ENCODE assay signal across 22 cellular contexts in the genomic region with DNA sequence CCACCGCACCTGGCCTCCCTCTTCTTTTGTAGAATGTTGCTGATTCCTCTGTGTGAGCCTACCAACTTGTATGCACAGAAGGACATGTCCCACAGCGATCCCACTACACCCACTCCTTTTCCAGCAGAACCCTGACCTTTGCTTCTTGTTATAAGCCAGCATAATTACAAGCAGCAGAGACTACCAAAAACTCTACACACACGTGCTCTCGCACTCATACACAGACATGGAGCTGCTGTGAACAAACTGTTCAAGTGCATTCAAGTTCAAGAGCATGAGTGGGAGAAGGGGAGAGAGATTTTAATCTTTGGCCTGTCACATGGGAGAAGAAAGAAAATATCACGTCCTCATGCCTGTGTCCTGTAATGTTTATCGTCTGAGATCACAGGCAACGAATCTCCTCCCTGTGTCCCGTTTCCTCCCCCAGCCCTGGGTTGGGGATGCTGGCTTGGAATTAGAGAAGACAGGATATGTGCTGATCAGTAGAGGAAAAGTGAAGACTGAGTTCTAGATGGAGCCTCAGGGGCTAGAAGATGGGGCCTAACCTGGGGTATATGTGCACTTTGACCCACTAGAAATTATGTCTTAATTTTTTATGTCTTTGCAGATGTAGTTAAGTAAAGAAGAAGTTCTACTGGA.
DNase-seq lines count a peak whose midpoint lies in the region; ATAC-seq, FAIRE-seq and TF ChIP-seq lines count a peak whose summit lies in the region.
"Had no signal": no experiment of that assay in that cellular context is flagged by ENCODE, and none has a peak within 500 bp of the region (broad histone marks: within the 10 kb centered on the region; RNA-seq: fewer than 3 reads in every experiment).

No MANE protein-coding gene starts in this region.

- H4K20me1 ChIP-seq in K562 (replicated peaks; ENCODE audit: control insufficient read depth, insufficient read depth, low read length): no peaks in the 10 kb centered on the region
- H4K20me1 ChIP-seq: BLaER1 had no signal

- CTCF ChIA-PET in K562 (lab: Yijun Ruan, JAX; ENCODE audit: low intra/inter-chr PET ratio): no interaction called here

- POLR2A ChIA-PET in K562 (lab: Yijun Ruan, JAX): no interaction called here

- 9% methylated on average over 7 of the region's 8 CpGs for WGBS in K562 (ENCODE audit: insufficient coverage, low coverage, missing lambda C conversion rate)
- 47% methylated on average over 7 of the region's 8 CpGs for WGBS in right lobe of liver (ENCODE audit: insufficient coverage, low coverage, low lambda C conversion rate, missing lambda C conversion rate)

- H3K36me3 Mint-ChIP-seq in stimulated activated effector memory CD8-positive, alpha-beta T cell treated with anti-CD3 and anti-CD28 coated beads, Interleukin-12 subunit alpha, Interleukin-12 subunit beta, amount 100 ng/mL, for 72 hours: no peaks in the 10 kb centered on the region
- H3K36me3 Mint-ChIP-seq: CD4-positive, CD25-positive, alpha-beta regulatory T cell had no signal

- no peak overlapping the region for H2AFZ ChIP-seq in K562 (ENCODE audit: low read depth, low read length)

- H3K4me1 ChIP-seq in K562 (replicated peaks in 1 of 2; ENCODE audit: control insufficient read depth in 2 of 2, insufficient read depth in 2 of 2, low read length in 2 of 2) (no peaks in the 10 kb centered on the region; a peak in 1 of 5 replicates), right lobe of liver (peaks cover 0 to 17% (median 6%) of the 10 kb centered on the region in 4 donors), uterus (no peaks in the 10 kb centered on the region)

- H3K27me3 ChIP-seq in K562 (ENCODE audit: control insufficient read depth in 2 of 2, insufficient read depth in 2 of 2, low read length in 2 of 2) (peaks cover 2 to 13% of the 10 kb centered on the region in 2 experiments; a peak in 3 of 5 replicates), right lobe of liver (no peaks in the 10 kb centered on the region), uterus (no peaks in the 10 kb centered on the region)
- H3K27me3 ChIP-seq: BLaER1 had no signal

- no peak for TF ChIP-seq RAD21 in K562 (CRISPR knock-in tag; conservative IDR thresholded peaks at IDR 0.05 in 1 of 2, IDR thresholded peaks at IDR 0.05 in 1 of 2)

- no peak for FAIRE-seq in K562 (lab: Jason Lieb, UNC)
- FAIRE-seq: A204.1, GM12892, H54 had no signal

- no peaks in the 10 kb centered on the region for H3K9me1 ChIP-seq in K562 (ENCODE audit: control insufficient read depth, insufficient read depth, low read length)

- H3K27ac ChIP-seq in K562 (ENCODE audit: extremely low read depth, low read depth, low read length) (no peak overlapping the region), right lobe of liver (peak overlapping the region; percentile 53 to 64 (median 61)), uterus (no peak overlapping the region)
- H3K27ac ChIP-seq: BLaER1 had no signal

- no peaks in the 10 kb centered on the region for H3K9me3 Mint-ChIP-seq in stimulated activated effector memory CD8-positive, alpha-beta T cell treated with anti-CD3 and anti-CD28 coated beads, Interleukin-12 subunit alpha, Interleukin-12 subunit beta, amount 100 ng/mL, for 72 hours

- intact Hi-C loops in K562 (cut with micrococcal nuclease): no loop called here
- intact Hi-C loops in right lobe of liver (cut with DNase I): no loop called here
- intact Hi-C loops in uterus (cut with DNase I; ENCODE audit: low total_unique reads): no loop called here

- no TSS peak for BruUV-seq in K562 (replicated peaks; lab: Mats Ljungman, UMichigan)

- DNase-seq in K562 (ENCODE audit: extremely low read depth in 1 of 4, low spot score in 3 of 4) (no peak), fibroblast of mammary gland (ENCODE audit: low read depth) (peak; percentile 6), right lobe of liver (peak in 2 of 3 donors; percentile 48 to 64), uterus (no peak)
- DNase-seq in stimulated activated effector memory CD8-positive, alpha-beta T cell treated with anti-CD3 and anti-CD28 coated beads, Interleukin-12 subunit alpha, Interleukin-12 subunit beta, amount 100 ng/mL, for 72 hours (ENCODE audit: low spot score in 2 of 2): no peak
- DNase-seq in activated CD4-positive, CD25-positive, alpha-beta regulatory T cell treated with anti-CD3 and anti-CD28 coated beads, Interleukin-2, amount 50 U/mL, for 72 hours: no peak
- DNase-seq: CD4-positive, CD25-positive, alpha-beta regulatory T cell; DMS153; DND-41; KBM-7; MG63; NCI-H1105 treated with DMSO at 0.1 percent for 48 hours; NCI-H146; NCI-H1930; NCI-H446; NCI-H524 treated with DMSO at 0.1 percent for 48 hours; NCI-H774 had no signal

- H3K4me1 Mint-ChIP-seq in stimulated activated effector memory CD8-positive, alpha-beta T cell treated with anti-CD3 and anti-CD28 coated beads, Interleukin-12 subunit alpha, Interleukin-12 subunit beta, amount 100 ng/mL, for 72 hours: no peaks in the 10 kb centered on the region

- TF ChIP-seq POLR2A in K562 (conservative IDR thresholded peaks at IDR 0.05) (no peak), right lobe of liver (IDR thresholded peaks at IDR 0.05) (peak; percentile 22), uterus (IDR thresholded peaks at IDR 0.05) (no peak)

- H3K9me3 ChIP-seq in K562 (replicated peaks; ENCODE audit: control insufficient read depth, insufficient read depth, low read depth, low read length) (no peaks in the 10 kb centered on the region), right lobe of liver (no peaks in the 10 kb centered on the region), uterus (no peaks in the 10 kb centered on the region)
- H3K9me3 ChIP-seq: BLaER1, MG63 had no signal

- H3K36me3 ChIP-seq in K562 (ENCODE audit: control insufficient read depth, insufficient read depth, low read length) (no peaks in the 10 kb centered on the region), right lobe of liver (no peaks in the 10 kb centered on the region), uterus (no peaks in the 10 kb centered on the region)
- H3K36me3 ChIP-seq: BLaER1, MG63 had no signal

- no peak overlapping the region for H3K9ac ChIP-seq in K562 (ENCODE audit: insufficient read depth in 1 of 2, low read depth in 2 of 2, low read length in 2 of 2)
- H3K9ac ChIP-seq: BLaER1 had no signal

- TF ChIP-seq CTCF in K562 (IDR thresholded peaks at IDR 0.05 in 2 of 3, conservative IDR thresholded peaks at IDR 0.05 in 1 of 3; ENCODE audit: insufficient read depth in 2 of 3, low read depth in 1 of 3, low read length in 3 of 3): no peak
- no peak for TF ChIP-seq CTCF in fibroblast of mammary gland (conservative IDR thresholded peaks at IDR 0.05; ENCODE audit: control insufficient read depth, insufficient read depth, low read depth, low read length)
- no peak for TF ChIP-seq CTCF in right lobe of liver (IDR thresholded peaks at IDR 0.05)
- TF ChIP-seq CTCF in uterus (IDR thresholded peaks at IDR 0.05): no peak

- H3K4me3 ChIP-seq in K562 (no peak overlapping the region), fibroblast of mammary gland (ENCODE audit: control insufficient read depth, low read depth, low read length) (no peak overlapping the region), right lobe of liver (no peak overlapping the region), uterus (no peak overlapping the region)
- H3K4me3 ChIP-seq: BLaER1, MG63 had no signal

- no peak overlapping the region for H3K4me2 ChIP-seq in K562 (ENCODE audit: insufficient read depth, low read length)
- H3K4me2 ChIP-seq: BLaER1 had no signal

- no peak for TF ChIP-seq EP300 in K562 (IDR thresholded peaks at IDR 0.05; ENCODE audit: low read length)

- H3K4me3 Mint-ChIP-seq in stimulated activated effector memory CD8-positive, alpha-beta T cell treated with anti-CD3 and anti-CD28 coated beads, Interleukin-12 subunit alpha, Interleukin-12 subunit beta, amount 100 ng/mL, for 72 hours: no peak overlapping the region
- H3K4me3 Mint-ChIP-seq: CD4-positive, CD25-positive, alpha-beta regulatory T cell had no signal

- H3K27ac Mint-ChIP-seq in stimulated activated effector memory CD8-positive, alpha-beta T cell treated with anti-CD3 and anti-CD28 coated beads, Interleukin-12 subunit alpha, Interleukin-12 subunit beta, amount 100 ng/mL, for 72 hours: peak overlapping the region; percentile 19
- H3K27ac Mint-ChIP-seq: CD4-positive, CD25-positive, alpha-beta regulatory T cell had no signal

- ATAC-seq in K562: no peak
- peak; percentile 58 to 76 (median 70) for ATAC-seq in right lobe of liver
- no peak for ATAC-seq in stimulated activated effector memory CD8-positive, alpha-beta T cell treated with anti-CD3 and anti-CD28 coated beads, Interleukin-12 subunit alpha, Interleukin-12 subunit beta, amount 100 ng/mL, for 72 hours
- ATAC-seq in HG03457 (IDR thresholded peaks at IDR 0.05; ENCODE audit: unreplicated experiment): no peak

- H3K79me2 ChIP-seq in K562 (ENCODE audit: control insufficient read depth, insufficient read depth, low read length): no peaks in the 10 kb centered on the region

- in situ Hi-C loops in K562 (cut with MboI): no loop called here

TF ChIP-seq in K562, 482 proteins besides CTCF, POLR2A, EP300 and RAD21:
- TF ChIP-seq DMBX1 (CRISPR knock-in tag; IDR thresholded peaks at IDR 0.05; ENCODE audit: borderline replicate concordance): no peak
- TF ChIP-seq CREM (IDR thresholded peaks at IDR 0.05; ENCODE audit: low read depth): no peak
- TF ChIP-seq EGR1 (conservative IDR thresholded peaks at IDR 0.05): 0 out of 2 replicates have a peak, but pooled peaks have one; percentile 11
- TF ChIP-seq ZNF165 (CRISPR knock-in tag; IDR thresholded peaks at IDR 0.05; ENCODE audit: borderline replicate concordance): no peak
- no peak for TF ChIP-seq ETS2 (tag; IDR thresholded peaks at IDR 0.05; ENCODE audit: borderline replicate concordance, poor library complexity, severe bottlenecking)
- no peak for TF ChIP-seq NCOR1 (IDR thresholded peaks at IDR 0.05)
- no peak for TF ChIP-seq ZNF3 (CRISPR knock-in tag; IDR thresholded peaks at IDR 0.05)
- TF ChIP-seq, protein P1, sequence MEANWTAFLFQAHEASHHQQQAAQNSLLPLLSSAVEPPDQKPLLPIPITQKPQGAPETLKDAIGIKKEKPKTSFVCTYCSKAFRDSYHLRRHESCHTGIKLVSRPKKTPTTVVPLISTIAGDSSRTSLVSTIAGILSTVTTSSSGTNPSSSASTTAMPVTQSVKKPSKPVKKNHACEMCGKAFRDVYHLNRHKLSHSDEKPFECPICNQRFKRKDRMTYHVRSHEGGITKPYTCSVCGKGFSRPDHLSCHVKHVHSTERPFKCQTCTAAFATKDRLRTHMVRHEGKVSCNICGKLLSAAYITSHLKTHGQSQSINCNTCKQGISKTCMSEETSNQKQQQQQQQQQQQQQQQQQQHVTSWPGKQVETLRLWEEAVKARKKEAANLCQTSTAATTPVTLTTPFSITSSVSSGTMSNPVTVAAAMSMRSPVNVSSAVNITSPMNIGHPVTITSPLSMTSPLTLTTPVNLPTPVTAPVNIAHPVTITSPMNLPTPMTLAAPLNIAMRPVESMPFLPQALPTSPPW (CRISPR knock-in tag; IDR thresholded peaks at IDR 0.05): no peak

Comparison
In these comparisons a context has a peak if more than half of its experiments do, and no peak if none do; other contexts are left out.
1. ATAC-seq: peak in right lobe of liver (4 of 4); none in K562 (single experiment), stimulated activated effector memory CD8-positive, alpha-beta T cell treated with anti-CD3 and anti-CD28 coated beads, Interleukin-12 subunit alpha, Interleukin-12 subunit beta, amount 100 ng/mL, for 72 hours (single experiment) and HG03457 (single experiment).
2. DNase-seq: peak in fibroblast of mammary gland (single experiment) and right lobe of liver (2 of 3); none in K562 (0 of 4), stimulated activated effector memory CD8-positive, alpha-beta T cell treated with anti-CD3 and anti-CD28 coated beads, Interleukin-12 subunit alpha, Interleukin-12 subunit beta, amount 100 ng/mL, for 72 hours (0 of 2), activated CD4-positive, CD25-positive, alpha-beta regulatory T cell treated with anti-CD3 and anti-CD28 coated beads, Interleukin-2, amount 50 U/mL, for 72 hours (single experiment) and uterus (0 of 2).
3. H3K27ac ChIP-seq: peak in right lobe of liver (3 of 3); none in K562 (single experiment) and uterus (0 of 2).